8 cellular contexts compared by ENCODE assay signal in the genomic region with DNA sequence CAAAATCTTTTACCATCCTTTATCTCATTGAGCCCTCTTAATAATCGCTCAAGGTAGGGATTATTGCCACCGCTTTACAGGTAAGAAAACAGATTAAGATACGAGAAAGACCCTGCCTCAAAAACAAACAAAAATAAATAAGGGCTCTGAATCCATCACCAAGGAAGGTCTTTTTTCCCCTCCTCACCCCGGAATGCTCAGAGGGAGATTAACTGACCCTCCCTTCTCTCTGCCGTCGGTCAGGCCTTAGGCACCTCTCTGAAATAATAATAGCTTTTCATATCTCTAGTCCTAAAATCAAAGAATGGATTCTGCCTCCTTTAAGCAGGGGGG. TPM values are rescaled to one million over a fixed set of nuclear protein-coding genes. Genes with fewer than 3 reads are reported as not detected.
DNase-seq lines count a peak whose midpoint lies in the region; ATAC-seq and TF ChIP-seq lines count a peak whose summit lies in the region.

No MANE protein-coding gene starts in this region.

- DNase-seq in BJ (ENCODE audit: low read depth) (no peak), MM.1S (no peak), NCI-H1694 treated with DMSO at 0.1 percent for 48 hours (lab: John Stamatoyannopoulos, UW) (no peak), SIG-M5 (lab: John Stamatoyannopoulos, UW) (no peak), G401 (ENCODE audit: low spot score) (no peak)

- CTCF ChIA-PET in BJ (lab: Yijun Ruan, JAX) = interaction anchor here (0.7 to 2.2 kb wide), 5 partner anchors 10 to 123 kb away, joined by 3 to 8 read pairs (median 3); a partner anchor contains a TSS

- H3K4me1 ChIP-seq in MM.1S (ENCODE audit: low read length) (peaks cover 6% of the 10 kb centered on the region), ectodermal cell (ENCODE audit: control insufficient read depth, insufficient read depth, low read length) (peaks cover 13% of the 10 kb centered on the region)

- H3K27ac ChIP-seq in MM.1S (ENCODE audit: low read length) = peak overlapping the region; percentile 14; the same call in 1 of the 2 replicates
- peak overlapping the region; percentile 72 for H3K27ac ChIP-seq in ectodermal cell (ENCODE audit: insufficient read depth, low read depth, low read length, poor library complexity, severe bottlenecking)
- no peak overlapping the region for H3K27ac ChIP-seq in neural cell (ENCODE audit: low read length)

- peak overlapping the region; percentile 75 for H2AFZ ChIP-seq in MM.1S (ENCODE audit: low read length)
- H2AFZ ChIP-seq in neural cell (ENCODE audit: low read depth, low read length) = peak overlapping the region; percentile 43

- in situ Hi-C loops in G401 (cut with HindIII; ENCODE audit: low sequenced_read_pairs) = no loop called here

- H3K4me2 ChIP-seq in MM.1S (ENCODE audit: low read depth, low read length) = peak overlapping the region; percentile 78
- H3K4me2 ChIP-seq in neural cell (ENCODE audit: low read length) = no peak overlapping the region

- H3K9ac ChIP-seq in MM.1S (ENCODE audit: low read length) (peak overlapping the region; percentile 55; the same call in 1 of the 2 replicates), neural cell (ENCODE audit: low read length) (peak overlapping the region; percentile 15)

- no peak for ATAC-seq in HG02571 (IDR thresholded peaks at IDR 0.05; ENCODE audit: unreplicated experiment)

- H4K20me1 ChIP-seq in MM.1S (ENCODE audit: insufficient read depth, low read length) (no peaks in the 10 kb centered on the region), neural cell (ENCODE audit: insufficient read depth) (no peaks in the 10 kb centered on the region)

- TF ChIP-seq EP300 in neural cell (conservative IDR thresholded peaks at IDR 0.05; ENCODE audit: poor library complexity, severe bottlenecking) = no peak

- TF ChIP-seq CTCF in BJ (IDR thresholded peaks at IDR 0.05; ENCODE audit: insufficient read depth, low read depth, low read length) (no peak), MM.1S (IDR thresholded peaks at IDR 0.05; ENCODE audit: low read length) (no peak), neural cell (IDR thresholded peaks at IDR 0.05; ENCODE audit: poor library complexity, severe bottlenecking) (no peak)

- TF ChIP-seq RAD21 in neural cell (conservative IDR thresholded peaks at IDR 0.05) = no peak

- H3K9me2 ChIP-seq in MM.1S (replicated peaks; ENCODE audit: insufficient read depth, low read length) = no peaks in the 10 kb centered on the region
- no peaks in the 10 kb centered on the region for H3K9me2 ChIP-seq in neural cell (ENCODE audit: insufficient read depth, low read length)

- H3F3A ChIP-seq in MM.1S (ENCODE audit: insufficient read depth, low read length) (peaks cover 4% of the 10 kb centered on the region; the same call in 1 of the 2 replicates), neural cell (ENCODE audit: insufficient read depth, low read length, poor library complexity, severe bottlenecking) (no peaks in the 10 kb centered on the region)

- H3K9me3 ChIP-seq in MM.1S (replicated peaks; ENCODE audit: insufficient read depth, low read length) = no peaks in the 10 kb centered on the region
- no peaks in the 10 kb centered on the region for H3K9me3 ChIP-seq in ectodermal cell (ENCODE audit: control insufficient read depth, low read length)
- H3K9me3 ChIP-seq in neural cell (ENCODE audit: low read length) = no peaks in the 10 kb centered on the region

- 5 to 8% methylated on average over 6 of the region's 6 CpGs for WGBS in ectodermal cell, 2 experiments

- peaks cover 16% of the 10 kb centered on the region for H3K36me3 ChIP-seq in BJ (ENCODE audit: control insufficient read depth, insufficient read depth, low read length)
- H3K36me3 ChIP-seq in MM.1S (replicated peaks; ENCODE audit: insufficient read depth, low read length) = no peaks in the 10 kb centered on the region
- no peaks in the 10 kb centered on the region for H3K36me3 ChIP-seq in ectodermal cell (ENCODE audit: control insufficient read depth, insufficient read depth, low read length)
- no peaks in the 10 kb centered on the region for H3K36me3 ChIP-seq in neural cell (ENCODE audit: insufficient read depth, low read length)

- POLR2A ChIA-PET in BJ (lab: Charles Lee) = no interaction called here

- peaks cover 20% of the 10 kb centered on the region for H3K79me2 ChIP-seq in MM.1S (ENCODE audit: low read length)
- H3K79me2 ChIP-seq in neural cell (replicated peaks; ENCODE audit: insufficient read depth, low read length) = peaks cover 7% of the 10 kb centered on the region

- no peaks in the 10 kb centered on the region for H3K27me3 ChIP-seq in BJ (ENCODE audit: control insufficient read depth, insufficient read depth, low read length)
- no peaks in the 10 kb centered on the region for H3K27me3 ChIP-seq in MM.1S (replicated peaks; ENCODE audit: insufficient read depth, low read length)
- H3K27me3 ChIP-seq in ectodermal cell (ENCODE audit: control insufficient read depth, insufficient read depth, low read length, poor library complexity, severe bottlenecking) = no peaks in the 10 kb centered on the region
- H3K27me3 ChIP-seq in neural cell (ENCODE audit: insufficient read depth, low read depth, low read length) = no peaks in the 10 kb centered on the region

- H3K4me3 ChIP-seq in BJ (ENCODE audit: low read depth, low read length) (peak overlapping the region; percentile 29), MM.1S (ENCODE audit: low read length) (peak overlapping the region; percentile 58), ectodermal cell (ENCODE audit: insufficient read depth, low read depth, low read length) (peak overlapping the region; percentile 86), neural cell (ENCODE audit: low read length) (peak overlapping the region; percentile 72)

TF ChIP-seq in neural cell, 6 proteins besides CTCF, POLR2A, EP300 and RAD21 (continues in another document):
- TF ChIP-seq, protein P1, sequence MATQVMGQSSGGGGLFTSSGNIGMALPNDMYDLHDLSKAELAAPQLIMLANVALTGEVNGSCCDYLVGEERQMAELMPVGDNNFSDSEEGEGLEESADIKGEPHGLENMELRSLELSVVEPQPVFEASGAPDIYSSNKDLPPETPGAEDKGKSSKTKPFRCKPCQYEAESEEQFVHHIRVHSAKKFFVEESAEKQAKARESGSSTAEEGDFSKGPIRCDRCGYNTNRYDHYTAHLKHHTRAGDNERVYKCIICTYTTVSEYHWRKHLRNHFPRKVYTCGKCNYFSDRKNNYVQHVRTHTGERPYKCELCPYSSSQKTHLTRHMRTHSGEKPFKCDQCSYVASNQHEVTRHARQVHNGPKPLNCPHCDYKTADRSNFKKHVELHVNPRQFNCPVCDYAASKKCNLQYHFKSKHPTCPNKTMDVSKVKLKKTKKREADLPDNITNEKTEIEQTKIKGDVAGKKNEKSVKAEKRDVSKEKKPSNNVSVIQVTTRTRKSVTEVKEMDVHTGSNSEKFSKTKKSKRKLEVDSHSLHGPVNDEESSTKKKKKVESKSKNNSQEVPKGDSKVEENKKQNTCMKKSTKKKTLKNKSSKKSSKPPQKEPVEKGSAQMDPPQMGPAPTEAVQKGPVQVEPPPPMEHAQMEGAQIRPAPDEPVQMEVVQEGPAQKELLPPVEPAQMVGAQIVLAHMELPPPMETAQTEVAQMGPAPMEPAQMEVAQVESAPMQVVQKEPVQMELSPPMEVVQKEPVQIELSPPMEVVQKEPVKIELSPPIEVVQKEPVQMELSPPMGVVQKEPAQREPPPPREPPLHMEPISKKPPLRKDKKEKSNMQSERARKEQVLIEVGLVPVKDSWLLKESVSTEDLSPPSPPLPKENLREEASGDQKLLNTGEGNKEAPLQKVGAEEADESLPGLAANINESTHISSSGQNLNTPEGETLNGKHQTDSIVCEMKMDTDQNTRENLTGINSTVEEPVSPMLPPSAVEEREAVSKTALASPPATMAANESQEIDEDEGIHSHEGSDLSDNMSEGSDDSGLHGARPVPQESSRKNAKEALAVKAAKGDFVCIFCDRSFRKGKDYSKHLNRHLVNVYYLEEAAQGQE (IDR thresholded peaks at IDR 0.05; ENCODE audit: borderline replicate concordance) = no peak
- TF ChIP-seq MXI1 (conservative IDR thresholded peaks at IDR 0.05; ENCODE audit: poor library complexity, severe bottlenecking) = no peak

RNA-seq across cellular contexts. Expression of a gene that starts 0.6 kb away (rescaled TPM):
- polyA plus RNA-seq in BJ (2011; rRNA removed) (3.7 and 7.0 TPM in 2 replicates), neural cell (7.5 and 10.7 TPM in 2 replicates)
- 7.3 and 9.2 TPM in 2 replicates for polyA minus RNA-seq in BJ (2011; rRNA and poly(A)+ RNA removed)
- 16.8 TPM for polyA plus RNA-seq in ectodermal cell (2013, experiment 1 of 4)
- 18.1 TPM for polyA plus RNA-seq in ectodermal cell (2013, experiment 2 of 4)
- 15.4 TPM for polyA plus RNA-seq in ectodermal cell (2013, experiment 3 of 4)
- polyA plus RNA-seq in ectodermal cell (2013, experiment 4 of 4) = 15.5 TPM
- 7.6 and 11.2 TPM in 2 replicates for polyA minus RNA-seq in neural cell
- total RNA-seq in G401 (2014; rRNA removed; shearing (Covaris generic)) = 15.8 and 20.5 TPM in 2 replicates

RNA-seq across cellular contexts. Expression of a gene that starts 6.9 kb away (rescaled TPM):
- 16.0 and 18.5 TPM in 2 replicates for polyA plus RNA-seq in BJ (2011; rRNA removed)
- polyA minus RNA-seq in BJ (2011; rRNA and poly(A)+ RNA removed) = 6.9 and 13.9 TPM in 2 replicates
- polyA plus RNA-seq in ectodermal cell (2013, experiment 1 of 4) = 13.4 TPM
- 8.5 TPM for polyA plus RNA-seq in ectodermal cell (2013, experiment 2 of 4)
- polyA plus RNA-seq in ectodermal cell (2013, experiment 3 of 4) = 11.4 TPM
- polyA plus RNA-seq in ectodermal cell (2013, experiment 4 of 4) = 9.0 TPM
- polyA plus RNA-seq in neural cell = 76.1 and 86.9 TPM in 2 replicates
- polyA minus RNA-seq in neural cell = 43.3 and 43.6 TPM in 2 replicates
- total RNA-seq in G401 (2014; rRNA removed; shearing (Covaris generic)) = 11.7 and 20.5 TPM in 2 replicates

RNA-seq across cellular contexts. Expression of a gene that starts 18.1 kb away (rescaled TPM):
- polyA plus RNA-seq in BJ (2011; rRNA removed) (not detected in 2 replicates), neural cell (not detected in 2 replicates)
- polyA minus RNA-seq in BJ (2011; rRNA and poly(A)+ RNA removed) = not detected in 2 replicates
- polyA plus RNA-seq in ectodermal cell (2013, experiment 1 of 4) = 1.0 TPM
- polyA plus RNA-seq in ectodermal cell (2013, experiment 2 of 4) = 0.85 TPM
- polyA plus RNA-seq in ectodermal cell (2013, experiment 3 of 4) = 0.80 TPM
- polyA plus RNA-seq in ectodermal cell (2013, experiment 4 of 4) = 0.32 TPM
- polyA minus RNA-seq in neural cell = not detected in 2 replicates
- total RNA-seq in G401 (2014; rRNA removed; shearing (Covaris generic)) = 0.54 and 0.80 TPM in 2 replicates

RNA-seq across cellular contexts. Expression of a gene that starts 39.2 kb away (rescaled TPM):
- polyA plus RNA-seq in BJ (2011; rRNA removed) (95.3 and 191 TPM in 2 replicates), neural cell (26.4 and 34.9 TPM in 2 replicates)
- polyA minus RNA-seq in BJ (2011; rRNA and poly(A)+ RNA removed) = 145 and 165 TPM in 2 replicates
- polyA plus RNA-seq in ectodermal cell (2013, experiment 1 of 4) = 40.0 TPM
- 43.2 TPM for polyA plus RNA-seq in ectodermal cell (2013, experiment 2 of 4)
- polyA plus RNA-seq in ectodermal cell (2013, experiment 3 of 4) = 23.9 TPM
- polyA plus RNA-seq in ectodermal cell (2013, experiment 4 of 4) = 27.4 TPM
- 49.1 and 55.5 TPM in 2 replicates for polyA minus RNA-seq in neural cell
- total RNA-seq in G401 (2014; rRNA removed; shearing (Covaris generic)) = 25.3 and 32.4 TPM in 2 replicates

RNA-seq across cellular contexts. Expression of a gene that starts 54.3 kb away (rescaled TPM):
- polyA plus RNA-seq in BJ (2011; rRNA removed) = not detected in 2 replicates
- not detected in 2 replicates for polyA minus RNA-seq in BJ (2011; rRNA and poly(A)+ RNA removed)
- not detected for polyA plus RNA-seq in ectodermal cell (2013, experiment 1 of 4)
- polyA plus RNA-seq in ectodermal cell (2013, experiment 2 of 4) = not detected
- not detected for polyA plus RNA-seq in ectodermal cell (2013, experiment 3 of 4)
- not detected for polyA plus RNA-seq in ectodermal cell (2013, experiment 4 of 4)
- polyA plus RNA-seq in neural cell = not detected in 2 replicates
- polyA minus RNA-seq in neural cell = not detected in 2 replicates
- not detected in 2 replicates for total RNA-seq in G401 (2014; rRNA removed; shearing (Covaris generic))

Comparison
In these comparisons a context has a peak if more than half of its experiments do, and no peak if none do; other contexts are left out.
1. H3K4me3 ChIP-seq: peak in every context shown above with its lines; median percentile 86 in ectodermal cell; 72 in neural cell; 58 in MM.1S; 29 in BJ.